ENCODE assay signal across 27 cellular contexts in the genomic region with DNA sequence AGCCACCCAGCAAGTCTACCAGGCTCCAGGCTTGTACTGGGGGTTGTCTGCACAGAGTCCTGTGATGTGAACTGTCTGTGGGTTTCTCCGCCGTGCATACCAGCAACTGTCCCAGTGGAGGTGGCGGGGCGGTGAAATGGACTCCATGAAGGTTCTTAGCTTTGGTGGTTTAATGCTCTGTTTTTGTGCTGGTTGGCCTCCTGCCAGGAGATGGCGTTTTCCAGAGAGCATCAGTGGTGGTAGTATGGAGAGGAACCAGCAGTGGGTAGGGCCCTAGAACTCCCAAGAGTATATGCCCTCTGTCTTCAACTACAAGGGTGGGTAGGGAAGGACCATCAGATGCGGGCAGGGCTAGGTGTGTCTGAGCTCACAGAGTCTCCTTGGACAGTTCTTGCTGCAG.
"Had no signal": no experiment of that assay in that cellular context is flagged by ENCODE, and none has a peak within 500 bp of the region (broad histone marks: within the 10 kb centered on the region; RNA-seq: fewer than 3 reads in every experiment).

No MANE protein-coding gene starts in this region.

- DNase-seq: activated CD4-positive, alpha-beta memory T cell treated with anti-CD3 and anti-CD28 coated beads, Interleukin-2, amount 10 ng/mL, durations not matched to agents 7 days and 5 days; activated CD4-positive, CD25-positive, alpha-beta regulatory T cell treated with anti-CD3 and anti-CD28 coated beads, Interleukin-2, amount 50 U/mL, for 72 hours; activated CD8-positive, alpha-beta memory T cell treated with anti-CD3 and anti-CD28 coated beads, Interleukin-2, amount 10 ng/mL, durations not matched to agents 7 days and 5 days; activated gamma-delta T cell treated with Interleukin-2 at 50 U/mL for 16 hours; activated T-cell treated with anti-CD3 and anti-CD28 coated beads for 4 hours; adrenal gland; brain microvascular endothelial cell; central memory CD4-positive, alpha-beta T cell; effector memory CD4-positive, alpha-beta T cell; glutamatergic neuron; hippocampal formation; kidney glomerular epithelial cell; left ventricle myocardium inferior; naive thymus-derived CD8-positive, alpha-beta T cell; posterior cingulate gyrus; small intestine; T1000; testis; trophoblast cell; uterus had no signal

- ATAC-seq: activated CD8-positive, alpha-beta memory T cell treated with anti-CD3 and anti-CD28 coated beads, Interleukin-2, amount 10 ng/mL, durations not matched to agents 7 days and 5 days; esophagus mucosa; naive thymus-derived CD8-positive, alpha-beta T cell; sciatic nerve; stimulated activated effector memory CD8-positive, alpha-beta T cell treated with anti-CD3 and anti-CD28 coated beads, Interleukin-12 subunit alpha, Interleukin-12 subunit beta, amount 100 ng/mL, for 72 hours had no signal

- H3K27ac ChIP-seq: adrenal gland, ascending aorta, brain microvascular endothelial cell, left ventricle myocardium inferior, neural progenitor cell, testis, uterus had no signal

- H3K9me3 ChIP-seq: adrenal gland, ascending aorta, testis, uterus had no signal

- H3K27ac Mint-ChIP-seq: activated CD4-positive, alpha-beta memory T cell treated with anti-CD3 and anti-CD28 coated beads, Interleukin-2, amount 10 ng/mL, durations not matched to agents 7 days and 5 days; activated CD8-positive, alpha-beta memory T cell treated with anti-CD3 and anti-CD28 coated beads, Interleukin-2, amount 10 ng/mL, durations not matched to agents 7 days and 5 days; activated naive CD8-positive, alpha-beta T cell; naive thymus-derived CD8-positive, alpha-beta T cell; neural progenitor cell; stimulated activated effector memory CD8-positive, alpha-beta T cell treated with anti-CD3 and anti-CD28 coated beads, Interleukin-12 subunit alpha, Interleukin-12 subunit beta, amount 100 ng/mL, for 72 hours; T-helper 1 cell treated with Interleukin-12 subunit alpha and Interleukin-12 subunit beta and Interleukin-4 antibody, amounts not matched to agents 30 μg/mL and 1 μg/mL, for 36 hours had no signal

- H3K4me1 Mint-ChIP-seq: activated CD8-positive, alpha-beta memory T cell treated with anti-CD3 and anti-CD28 coated beads, Interleukin-2, amount 10 ng/mL, durations not matched to agents 7 days and 5 days; neural progenitor cell; stimulated activated effector memory CD8-positive, alpha-beta T cell treated with anti-CD3 and anti-CD28 coated beads, Interleukin-12 subunit alpha, Interleukin-12 subunit beta, amount 100 ng/mL, for 72 hours had no signal

- H3K4me2 ChIP-seq: neural progenitor cell had no signal

- H2AFZ ChIP-seq: neural progenitor cell had no signal

- H3K27me3 ChIP-seq: ascending aorta, brain microvascular endothelial cell, neural progenitor cell, testis, uterus had no signal

- H3K9me3 Mint-ChIP-seq: activated CD4-positive, alpha-beta memory T cell treated with anti-CD3 and anti-CD28 coated beads, Interleukin-2, amount 10 ng/mL, durations not matched to agents 7 days and 5 days; stimulated activated effector memory CD8-positive, alpha-beta T cell treated with anti-CD3 and anti-CD28 coated beads, Interleukin-12 subunit alpha, Interleukin-12 subunit beta, amount 100 ng/mL, for 72 hours; T-helper 1 cell treated with Interleukin-12 subunit alpha and Interleukin-12 subunit beta and Interleukin-4 antibody, amounts not matched to agents 30 μg/mL and 1 μg/mL, for 36 hours had no signal

- H3K36me3 ChIP-seq: adrenal gland, ascending aorta, brain microvascular endothelial cell, left ventricle myocardium inferior, uterus had no signal

- H3K4me3 Mint-ChIP-seq: activated CD4-positive, alpha-beta memory T cell treated with anti-CD3 and anti-CD28 coated beads, Interleukin-2, amount 10 ng/mL, durations not matched to agents 7 days and 5 days; activated CD8-positive, alpha-beta memory T cell treated with anti-CD3 and anti-CD28 coated beads, Interleukin-2, amount 10 ng/mL, durations not matched to agents 7 days and 5 days; activated naive CD8-positive, alpha-beta T cell; naive thymus-derived CD8-positive, alpha-beta T cell; neural progenitor cell; stimulated activated effector memory CD8-positive, alpha-beta T cell treated with anti-CD3 and anti-CD28 coated beads, Interleukin-12 subunit alpha, Interleukin-12 subunit beta, amount 100 ng/mL, for 72 hours; T-helper 1 cell treated with Interleukin-12 subunit alpha and Interleukin-12 subunit beta and Interleukin-4 antibody, amounts not matched to agents 30 μg/mL and 1 μg/mL, for 36 hours had no signal

- H3K4me1 ChIP-seq: adrenal gland, ascending aorta, left ventricle myocardium inferior, neural progenitor cell, testis, uterus had no signal

- H3K9ac ChIP-seq: neural progenitor cell had no signal

- H3K36me3 Mint-ChIP-seq: activated CD8-positive, alpha-beta memory T cell treated with anti-CD3 and anti-CD28 coated beads, Interleukin-2, amount 10 ng/mL, durations not matched to agents 7 days and 5 days; neural progenitor cell; stimulated activated effector memory CD8-positive, alpha-beta T cell treated with anti-CD3 and anti-CD28 coated beads, Interleukin-12 subunit alpha, Interleukin-12 subunit beta, amount 100 ng/mL, for 72 hours had no signal

- H3K4me3 ChIP-seq: adrenal gland, ascending aorta, left ventricle myocardium inferior, neural progenitor cell, testis, uterus had no signal
